ENCODE assay signal across 8 cellular contexts in genomic region chr17:49193513-49194296, GRCh38. TPM values are rescaled to one million over a fixed set of nuclear protein-coding genes. Genes with fewer than 3 reads are reported as not detected.
DNase-seq lines count a peak whose midpoint lies in the region; ATAC-seq and TF ChIP-seq lines count a peak whose summit lies in the region.

No MANE protein-coding gene starts in this region.

- H3K9me3 Mint-ChIP-seq in activated naive CD8-positive, alpha-beta T cell treated with anti-CD3 and anti-CD28 coated beads for 36 hours = no peaks in the 10 kb centered on the region

- H3K27me3 Mint-ChIP-seq in activated naive CD8-positive, alpha-beta T cell treated with anti-CD3 and anti-CD28 coated beads for 36 hours = peaks cover 10% of the 10 kb centered on the region

- H3K36me3 Mint-ChIP-seq in activated naive CD8-positive, alpha-beta T cell treated with anti-CD3 and anti-CD28 coated beads for 36 hours = no peaks in the 10 kb centered on the region

- H3K4me3 Mint-ChIP-seq in activated naive CD8-positive, alpha-beta T cell treated with anti-CD3 and anti-CD28 coated beads for 36 hours = peak overlapping the region; percentile 86

- peak; percentile 21 for ATAC-seq in GM18868 (IDR thresholded peaks at IDR 0.05; ENCODE audit: unreplicated experiment)
- peak; percentile 35 for ATAC-seq in omental fat pad (ENCODE audit: low FRiP score)
- no peak for ATAC-seq in HG03439 (IDR thresholded peaks at IDR 0.05; ENCODE audit: unreplicated experiment)
- ATAC-seq in GM18502 (IDR thresholded peaks at IDR 0.05; ENCODE audit: poor library complexity, unreplicated experiment) = no peak

- DNase-seq in C1 segment of cervical spinal cord (lab: John Stamatoyannopoulos, UW) (peak in 12 of 14 donors; percentile 5 to 83 (median 32)), NCI-H69 (lab: John Stamatoyannopoulos, UW) (peak; percentile 49), glomerular endothelial cell (ENCODE audit: extremely low read depth, low read depth, low spot score) (peak; percentile 22), omental fat pad (ENCODE audit: low spot score) (peak; percentile 43)
- no peak for DNase-seq in activated naive CD8-positive, alpha-beta T cell treated with anti-CD3 and anti-CD28 coated beads for 36 hours

- peaks cover 41% of the 10 kb centered on the region for H3K4me1 Mint-ChIP-seq in activated naive CD8-positive, alpha-beta T cell treated with anti-CD3 and anti-CD28 coated beads for 36 hours

- peak overlapping the region; percentile 94 for H3K27ac Mint-ChIP-seq in activated naive CD8-positive, alpha-beta T cell treated with anti-CD3 and anti-CD28 coated beads for 36 hours

- TF ChIP-seq CTCF in omental fat pad (IDR thresholded peaks at IDR 0.05) = no peak

RNA-seq across cellular contexts. Expression of gene GNGT2, which starts 16.7 kb away (rescaled TPM):
- 10 to 100 TPM; 25.5 to 28.4 TPM for total RNA-seq in activated naive CD8-positive, alpha-beta T cell treated with anti-CD3 and anti-CD28 coated beads for 36 hours
- total RNA-seq in glomerular endothelial cell (1.4 and 2.9 TPM in 2 replicates), omental fat pad (1 to 10 TPM in 3 of 4 donors, under 1 TPM in 1; 0.74 to 5.2 (median 2.9) TPM)

RNA-seq across cellular contexts. Expression of gene ABI3, which starts 16.8 kb away (rescaled TPM):
- total RNA-seq in activated naive CD8-positive, alpha-beta T cell treated with anti-CD3 and anti-CD28 coated beads for 36 hours = 10 to 100 TPM; 54.9 to 55.5 TPM
- total RNA-seq in glomerular endothelial cell (22.3 and 26.2 TPM in 2 replicates), omental fat pad (1 to 10 TPM; 3.6 to 7.4 (median 5.4) TPM)

RNA-seq across cellular contexts. Expression of gene PHOSPHO1, which starts 36.9 kb away (rescaled TPM):
- total RNA-seq in activated naive CD8-positive, alpha-beta T cell treated with anti-CD3 and anti-CD28 coated beads for 36 hours = not detected
- total RNA-seq in glomerular endothelial cell (0.10 TPM in 1 of 2 replicates, not detected in the other), omental fat pad (10 to 100 TPM in 1 of 4 donors, under 1 TPM in 2, not detected in 1; 0.60 to 11.2 (median 0.94) TPM)

Comparison
In these comparisons a context has a peak if more than half of its experiments do, and no peak if none do; other contexts are left out.
1. ATAC-seq: peak in GM18868 (single experiment) and omental fat pad (single experiment); none in HG03439 (single experiment) and GM18502 (single experiment).